ENCODE assay signal across 30 cellular contexts in the genomic region with DNA sequence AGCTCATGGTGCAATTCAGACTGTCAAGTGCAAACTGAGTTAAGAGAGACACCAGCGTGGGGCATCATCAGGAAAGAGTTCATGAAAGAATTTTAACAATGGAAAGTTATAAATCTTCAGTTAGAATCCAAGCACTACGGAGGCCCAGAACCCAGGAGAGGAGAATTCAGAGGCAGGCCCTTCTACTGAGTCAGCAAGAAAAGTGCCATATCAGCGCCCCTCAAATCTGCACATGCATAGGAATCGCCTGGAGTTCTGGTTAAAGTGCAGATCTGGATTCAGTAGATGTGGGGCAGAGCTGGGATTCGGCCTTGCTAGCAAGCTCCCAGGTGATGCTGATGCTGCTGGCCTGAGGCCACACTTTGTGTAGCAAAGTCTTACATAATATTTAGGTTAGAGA. TPM values are rescaled to one million over a fixed set of nuclear protein-coding genes. Genes with fewer than 3 reads are reported as not detected.
DNase-seq lines count a peak whose midpoint lies in the region; ATAC-seq lines count a peak whose summit lies in the region.
"Had no signal": no experiment of that assay in that cellular context is flagged by ENCODE, and none has a peak within 500 bp of the region (broad histone marks: within the 10 kb centered on the region; RNA-seq: fewer than 3 reads in every experiment).

No MANE protein-coding gene starts in this region.

- H3K36me3 Mint-ChIP-seq in activated CD8-positive, alpha-beta memory T cell treated with anti-CD3 and anti-CD28 coated beads, Interleukin-2, amount 10 ng/mL, durations not matched to agents 7 days and 5 days, result peaks cover 49% of the 10 kb centered on the region
- peaks cover 7 to 17% of the 10 kb centered on the region in 2 donors for H3K36me3 Mint-ChIP-seq in CD4-positive, alpha-beta memory T cell
- H3K36me3 Mint-ChIP-seq in central memory CD8-positive, alpha-beta T cell (ENCODE audit: insufficient read depth), result peaks cover 19% of the 10 kb centered on the region
- H3K36me3 Mint-ChIP-seq in stimulated activated memory B cell treated with anti-CD40 and anti-IgM and Interleukin-4, amounts not matched to agents 10 μg/mL and 1 μg/mL and 100 μg/mL, for 72 hours, result peaks cover 38% of the 10 kb centered on the region

- DNase-seq in activated CD8-positive, alpha-beta memory T cell treated with anti-CD3 and anti-CD28 coated beads, Interleukin-2, amount 10 ng/mL, durations not matched to agents 7 days and 5 days, result no peak
- no peak for DNase-seq in activated CD8-positive, alpha-beta memory T cell treated with anti-CD3 and anti-CD28 coated beads, Interleukin-2, amount 50 U/mL, for 48 hours
- DNase-seq in CD4-positive, alpha-beta memory T cell, result no peak
- no peak for DNase-seq in central memory CD8-positive, alpha-beta T cell (ENCODE audit: low spot score in 2 of 2)
- DNase-seq in NCI-H82 (lab: John Stamatoyannopoulos, UW) (no peak), NCI-H526 treated with DMSO at 0.1 percent for 48 hours (lab: John Stamatoyannopoulos, UW) (no peak), NOMO-1 (lab: John Stamatoyannopoulos, UW; ENCODE audit: unreplicated experiment in 2 of 2) (no peak)
- DNase-seq: activated CD4-positive, alpha-beta T cell treated with anti-CD3 and anti-CD28 coated beads, Interleukin-2, amount 50 U/mL, for 4 hours; activated CD4-positive, CD25-positive, alpha-beta regulatory T cell; activated effector memory CD4-positive, alpha-beta T cell treated with Interleukin-2 at 50 U/mL for 16 hours; aorta; DND-41; effector CD8-positive, alpha-beta T cell; GF-D8; H9; Kasumi-1; NCI-H1436 treated with DMSO at 0.1 percent for 48 hours; NCI-H2081 treated with DMSO at 0.1 percent for 48 hours; NCI-H2227 treated with DMSO at 0.1 percent for 48 hours; ovary; SHP77 treated with DMSO at 0.1 percent for 48 hours; tibial artery had no signal

- peak overlapping the region; percentile 65 for H3K27ac Mint-ChIP-seq in activated CD8-positive, alpha-beta memory T cell treated with anti-CD3 and anti-CD28 coated beads, Interleukin-2, amount 10 ng/mL, durations not matched to agents 7 days and 5 days
- H3K27ac Mint-ChIP-seq in CD4-positive, alpha-beta memory T cell, result peak overlapping the region in 2 of 7 donors; percentile 54 to 81
- peak overlapping the region; percentile 54 for H3K27ac Mint-ChIP-seq in central memory CD8-positive, alpha-beta T cell (ENCODE audit: low read depth)
- H3K27ac Mint-ChIP-seq in stimulated activated memory B cell treated with anti-CD40 and anti-IgM and Interleukin-4, amounts not matched to agents 10 μg/mL and 1 μg/mL and 100 μg/mL, for 72 hours, result peak overlapping the region; percentile 62
- H3K27ac Mint-ChIP-seq: H9 had no signal

- H3K4me3 ChIP-seq in CD4-positive, alpha-beta memory T cell (ENCODE audit: low read length in 2 of 2), result no peak overlapping the region
- H3K4me3 ChIP-seq: coronary artery, hepatocyte, lung, ovary, skin epidermis, tibial artery, vagina had no signal

- POLR2A ChIA-PET in CD4-positive, alpha-beta memory T cell (lab: Charles Lee; ENCODE audit: partially characterized antibody), result interaction anchor here (7.7 kb wide), 1 partner anchor 45 kb away, joined by 55 read pairs; a partner anchor contains a TSS

- H3K4me1 ChIP-seq in CD4-positive, alpha-beta memory T cell (ENCODE audit: insufficient read depth, low read length), result peaks cover 94% of the 10 kb centered on the region

- no peaks in the 10 kb centered on the region for H3K36me3 ChIP-seq in CD4-positive, alpha-beta memory T cell (ENCODE audit: insufficient read depth, low read length)
- H3K36me3 ChIP-seq: ovary, tibial artery, vagina had no signal

- no peaks in the 10 kb centered on the region for H3K27me3 Mint-ChIP-seq in activated CD8-positive, alpha-beta memory T cell treated with anti-CD3 and anti-CD28 coated beads, Interleukin-2, amount 10 ng/mL, durations not matched to agents 7 days and 5 days
- no peaks in the 10 kb centered on the region for H3K27me3 Mint-ChIP-seq in CD4-positive, alpha-beta memory T cell
- no peaks in the 10 kb centered on the region for H3K27me3 Mint-ChIP-seq in central memory CD8-positive, alpha-beta T cell
- H3K27me3 Mint-ChIP-seq in stimulated activated memory B cell treated with anti-CD40 and anti-IgM and Interleukin-4, amounts not matched to agents 10 μg/mL and 1 μg/mL and 100 μg/mL, for 72 hours, result no peaks in the 10 kb centered on the region

- H3K4me3 Mint-ChIP-seq in activated CD8-positive, alpha-beta memory T cell treated with anti-CD3 and anti-CD28 coated beads, Interleukin-2, amount 10 ng/mL, durations not matched to agents 7 days and 5 days, result no peak overlapping the region
- peak overlapping the region in 6 of 8 donors; percentile 19 to 73 (median 51) for H3K4me3 Mint-ChIP-seq in CD4-positive, alpha-beta memory T cell
- peak overlapping the region; percentile 51 for H3K4me3 Mint-ChIP-seq in central memory CD8-positive, alpha-beta T cell
- no peak overlapping the region for H3K4me3 Mint-ChIP-seq in stimulated activated memory B cell treated with anti-CD40 and anti-IgM and Interleukin-4, amounts not matched to agents 10 μg/mL and 1 μg/mL and 100 μg/mL, for 72 hours
- H3K4me3 Mint-ChIP-seq: H9 had no signal

- intact Hi-C loops in CD4-positive, alpha-beta memory T cell (cut with micrococcal nuclease), result no loop called here

- no peaks in the 10 kb centered on the region for H3K9me3 Mint-ChIP-seq in activated CD8-positive, alpha-beta memory T cell treated with anti-CD3 and anti-CD28 coated beads, Interleukin-2, amount 10 ng/mL, durations not matched to agents 7 days and 5 days (ENCODE audit: low read depth)
- peaks cover 0 to 2% (median 0%) of the 10 kb centered on the region in 8 donors for H3K9me3 Mint-ChIP-seq in CD4-positive, alpha-beta memory T cell
- H3K9me3 Mint-ChIP-seq in central memory CD8-positive, alpha-beta T cell, result no peaks in the 10 kb centered on the region
- H3K9me3 Mint-ChIP-seq in stimulated activated memory B cell treated with anti-CD40 and anti-IgM and Interleukin-4, amounts not matched to agents 10 μg/mL and 1 μg/mL and 100 μg/mL, for 72 hours, result no peaks in the 10 kb centered on the region
- H3K9me3 Mint-ChIP-seq: H9 had no signal

- no peaks in the 10 kb centered on the region for H3K27me3 ChIP-seq in CD4-positive, alpha-beta memory T cell (ENCODE audit: insufficient read depth, low read length)
- H3K27me3 ChIP-seq: ovary, tibial artery, vagina had no signal

- no peaks in the 10 kb centered on the region for H3K9me3 ChIP-seq in CD4-positive, alpha-beta memory T cell (ENCODE audit: control insufficient read depth in 1 of 2, low read length in 2 of 2)
- H3K9me3 ChIP-seq: ovary, tibial artery, vagina had no signal

- no peak overlapping the region for H3K27ac ChIP-seq in CD4-positive, alpha-beta memory T cell (ENCODE audit: low read depth, low read length)
- H3K27ac ChIP-seq: coronary artery, epithelial cell of prostate, hepatocyte, ovary, skin epidermis, tibial artery, vagina had no signal

- peaks cover 94% of the 10 kb centered on the region for H3K4me1 Mint-ChIP-seq in activated CD8-positive, alpha-beta memory T cell treated with anti-CD3 and anti-CD28 coated beads, Interleukin-2, amount 10 ng/mL, durations not matched to agents 7 days and 5 days
- H3K4me1 Mint-ChIP-seq in CD4-positive, alpha-beta memory T cell, result peaks cover 54 to 99% (median 86%) of the 10 kb centered on the region in 4 donors
- H3K4me1 Mint-ChIP-seq in central memory CD8-positive, alpha-beta T cell, result peaks cover 94% of the 10 kb centered on the region
- peaks cover 97% of the 10 kb centered on the region for H3K4me1 Mint-ChIP-seq in stimulated activated memory B cell treated with anti-CD40 and anti-IgM and Interleukin-4, amounts not matched to agents 10 μg/mL and 1 μg/mL and 100 μg/mL, for 72 hours

- CTCF ChIA-PET in activated CD8-positive, alpha-beta memory T cell treated with anti-CD3 and anti-CD28 coated beads, Interleukin-2, amount 10 ng/mL, durations not matched to agents 7 days and 5 days (lab: Charles Lee), result interaction anchor here (0.5 to 1.7 kb wide), 3 partner anchors 14 to 35 kb away, joined by 3 to 4 read pairs (median 3); no protein-coding TSS in a partner anchor
- CTCF ChIA-PET in CD4-positive, alpha-beta memory T cell (lab: Charles Lee; ENCODE audit: partially characterized antibody), result interaction anchor here (1.1 to 1.5 kb wide), 2 partner anchors 13 to 46 kb away, joined by 4 to 6 read pairs; a partner anchor contains a TSS

- ATAC-seq in activated CD8-positive, alpha-beta memory T cell treated with anti-CD3 and anti-CD28 coated beads, Interleukin-2, amount 10 ng/mL, durations not matched to agents 7 days and 5 days, result no peak
- ATAC-seq in central memory CD8-positive, alpha-beta T cell (replicated peaks; ENCODE audit: extremely low read depth, poor library complexity, severe bottlenecking), result no peak
- ATAC-seq in stimulated activated memory B cell treated with anti-CD40 and anti-IgM and Interleukin-4, amounts not matched to agents 10 μg/mL and 1 μg/mL and 100 μg/mL, for 72 hours, result no peak
- ATAC-seq: activated naive CD4-positive, alpha-beta T cell treated with anti-CD3 and anti-CD28 coated beads, Interleukin-2, amount 50 U/mL, for 72 hours had no signal

RNA-seq across cellular contexts. Expression of a gene that starts 45.9 kb away (rescaled TPM):
- total RNA-seq in activated CD8-positive, alpha-beta memory T cell treated with anti-CD3 and anti-CD28 coated beads, Interleukin-2, amount 10 ng/mL, durations not matched to agents 7 days and 5 days, result 100 to 1,000 TPM; 123 to 141 TPM
- total RNA-seq in CD4-positive, alpha-beta memory T cell, result 10 to 100 TPM; 55.1 to 55.8 TPM
- 10 to 100 TPM; 63.8 to 64.6 TPM for polyA plus RNA-seq in CD4-positive, alpha-beta memory T cell

Comparison
In these comparisons a context has a peak if more than half of its experiments do, and no peak if none do; other contexts are left out.
1. H3K4me3 Mint-ChIP-seq: peak in CD4-positive, alpha-beta memory T cell (6 of 8) and central memory CD8-positive, alpha-beta T cell (single experiment); none in activated CD8-positive, alpha-beta memory T cell treated with anti-CD3 and anti-CD28 coated beads, Interleukin-2, amount 10 ng/mL, durations not matched to agents 7 days and 5 days (single experiment) and stimulated activated memory B cell treated with anti-CD40 and anti-IgM and Interleukin-4, amounts not matched to agents 10 μg/mL and 1 μg/mL and 100 μg/mL, for 72 hours (single experiment).